ENCODE assay signal across 27 cellular contexts in the genomic region with DNA sequence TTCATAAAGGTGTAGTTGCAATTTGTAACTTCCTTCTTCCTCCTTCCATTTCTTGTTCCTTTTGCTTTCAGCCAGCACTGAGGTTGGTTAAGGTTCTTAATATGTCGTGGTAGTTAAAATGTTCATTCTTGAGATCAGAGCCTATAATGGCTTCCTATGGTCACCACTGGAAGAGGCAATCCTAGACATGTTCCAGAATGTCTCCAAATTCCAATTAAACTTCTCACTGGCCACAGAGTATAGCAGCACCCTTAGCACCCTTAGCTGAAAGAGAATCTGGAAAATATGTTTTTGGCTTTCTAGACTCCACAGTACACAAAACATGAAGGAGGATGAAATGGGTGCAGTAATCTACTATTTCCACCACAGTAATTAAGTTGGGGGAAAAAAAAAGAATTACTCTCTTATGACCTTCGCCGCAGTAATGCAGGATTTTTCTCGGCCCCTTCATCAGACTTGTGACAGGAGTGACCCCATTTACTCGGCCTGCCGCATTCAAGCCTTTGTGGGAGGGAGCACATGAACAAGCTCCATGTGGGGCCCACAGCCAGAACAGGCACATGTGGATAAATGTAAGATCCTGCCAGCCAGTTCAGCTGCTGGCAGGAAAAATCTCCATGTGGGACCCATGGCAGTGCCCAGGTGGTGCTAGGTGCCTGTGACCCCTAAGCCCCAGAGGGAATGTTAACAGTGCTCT.
"Had no signal": no experiment of that assay in that cellular context is flagged by ENCODE, and none has a peak within 500 bp of the region (broad histone marks: within the 10 kb centered on the region; RNA-seq: fewer than 3 reads in every experiment).

No MANE protein-coding gene starts in this region.

- H3K27me3 ChIP-seq: ascending aorta, colonic mucosa, esophagus muscularis mucosa, gastroesophageal sphincter had no signal

- H3K9me3 ChIP-seq: ascending aorta, colonic mucosa, gastroesophageal sphincter had no signal

- FAIRE-seq: endometrium, endothelial cell of umbilical vein had no signal

- H3K4me3 ChIP-seq: ascending aorta, colonic mucosa, esophagus muscularis mucosa, gastroesophageal sphincter had no signal

- DNase-seq: activated CD4-positive, alpha-beta memory T cell treated with anti-CD3 and anti-CD28 coated beads, Interleukin-2, amount 10 ng/mL, durations not matched to agents 7 days and 5 days; activated CD4-positive, alpha-beta T cell treated with anti-CD3 and anti-CD28 coated beads for 36 hours; activated CD4-positive, alpha-beta T cell treated with anti-CD3 and anti-CD28 coated beads, Interleukin-2, amount 10 ng/mL, durations not matched to agents 7 days and 5 days; activated CD4-positive, alpha-beta T cell treated with anti-CD3 and anti-CD28 coated beads, Interleukin-2, amount 50 U/mL, for 4 hours; activated CD4-positive, CD25-positive, alpha-beta regulatory T cell; activated CD4-positive, CD25-positive, alpha-beta regulatory T cell treated with anti-CD3 and anti-CD28 coated beads, Interleukin-2, amount 50 U/mL, for 72 hours; activated CD8-positive, alpha-beta memory T cell treated with anti-CD3 and anti-CD28 coated beads, Interleukin-2, amount 50 U/mL, for 48 hours; activated gamma-delta T cell; activated naive CD4-positive, alpha-beta T cell; activated naive CD4-positive, alpha-beta T cell treated with anti-CD3 and anti-CD28 coated beads, Interleukin-2, amount 10 ng/mL, durations not matched to agents 7 days and 5 days; activated naive CD8-positive, alpha-beta T cell treated with anti-CD3 and anti-CD28 coated beads, Interleukin-2, amount 10 ng/mL, durations not matched to agents 7 days and 5 days; activated T-cell treated with anti-CD3 and anti-CD28 coated beads for 4 hours; activated T-cell treated with anti-CD3 and anti-CD28 coated beads, Interleukin-2, amount 50 U/mL, for 24 hours; activated T-cell treated with anti-CD3 and anti-CD28 coated beads, Interleukin-2, amount 50 U/mL, for 72 hours; central memory CD4-positive, alpha-beta T cell; cerebellar nuclear complex; colonic mucosa; effector CD8-positive, alpha-beta T cell; erythroblast; foreskin melanocyte; T-helper 2 cell had no signal

- H3K27ac ChIP-seq: ascending aorta, colonic mucosa, esophagus muscularis mucosa, gastroesophageal sphincter had no signal

- ATAC-seq: activated CD4-positive, alpha-beta T cell treated with anti-CD3 and anti-CD28 coated beads for 36 hours; activated naive CD4-positive, alpha-beta T cell treated with anti-CD3 and anti-CD28 coated beads, Interleukin-2, amount 50 U/mL, for 72 hours; activated T-cell treated with anti-CD3 and anti-CD28 coated beads, Interleukin-2, amount 50 U/mL, for 72 hours; gastroesophageal sphincter had no signal

- H3K4me1 ChIP-seq: ascending aorta, colonic mucosa, gastroesophageal sphincter had no signal

- H3K36me3 ChIP-seq: ascending aorta, colonic mucosa, esophagus muscularis mucosa, gastroesophageal sphincter had no signal
